1 cellular context compared by ENCODE assay signal in the genomic region with DNA sequence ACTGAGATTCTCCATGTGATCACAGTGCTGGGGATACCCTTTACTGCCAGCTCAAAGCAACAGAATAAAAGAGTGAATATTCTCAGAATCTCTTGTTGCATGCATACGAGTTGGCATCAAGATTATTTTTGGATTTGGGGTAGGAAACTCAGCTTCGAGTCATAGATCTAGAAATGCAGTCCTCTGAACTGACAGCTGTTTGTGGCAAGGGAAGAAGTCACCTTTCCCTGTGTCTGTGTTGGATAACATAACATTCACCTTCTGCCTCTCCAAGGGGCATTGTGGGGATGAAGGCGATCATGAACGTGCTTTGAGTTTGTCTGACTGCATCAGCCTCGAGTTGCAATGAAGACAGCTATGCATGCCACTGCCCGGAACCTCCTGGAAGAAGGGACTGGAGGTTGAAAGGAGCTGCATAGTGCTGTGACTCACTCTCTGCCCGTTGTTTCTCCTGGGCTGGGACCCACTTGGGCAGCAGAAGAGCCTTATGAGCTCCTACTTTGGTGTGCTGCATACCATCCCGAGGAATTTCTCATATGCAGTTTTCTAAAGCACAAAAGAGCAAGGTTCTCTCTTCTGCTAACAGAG.
TF ChIP-seq lines count a peak whose summit lies in the region.

No MANE protein-coding gene starts in this region.

TF ChIP-seq in GM12878, 131 proteins besides CTCF, POLR2A, EP300 and RAD21 (continued from another document):
- TF ChIP-seq POLR2AphosphoS5 (IDR thresholded peaks at IDR 0.05; ENCODE audit: low read length) (no peak; the same call in 1 of the 2 replicates), POLR2AphosphoS2 (IDR thresholded peaks at IDR 0.05; ENCODE audit: low read depth, low read length) (no peak), FOS (IDR thresholded peaks at IDR 0.05; ENCODE audit: borderline replicate concordance, extremely low read depth, insufficient read length) (no peak), CBFB (IDR thresholded peaks at IDR 0.05; ENCODE audit: low read depth) (no peak), ZNF24 (IDR thresholded peaks at IDR 0.05) (no peak), SREBF1 (IDR thresholded peaks at IDR 0.05; ENCODE audit: low read length) (no peak), NR2F1 (conservative IDR thresholded peaks at IDR 0.05) (no peak), HDGF (IDR thresholded peaks at IDR 0.05) (no peak), PAX8 (IDR thresholded peaks at IDR 0.05) (no peak), PKNOX1 (IDR thresholded peaks at IDR 0.05) (no peak), CBX5 (IDR thresholded peaks at IDR 0.05; ENCODE audit: low read depth) (no peak), EED (IDR thresholded peaks at IDR 0.05; ENCODE audit: low read depth) (0 out of 2 replicates have a peak, but pooled peaks have one; percentile 23), TARDBP (IDR thresholded peaks at IDR 0.05; ENCODE audit: borderline replicate concordance) (no peak), HDAC2 (IDR thresholded peaks at IDR 0.05) (no peak), NFIC (IDR thresholded peaks at IDR 0.05; ENCODE audit: low read depth, low read length) (peak; percentile 56; the same call in 1 of the 2 replicates), CREM (IDR thresholded peaks at IDR 0.05; ENCODE audit: low read depth) (no peak), STAT1 (conservative IDR thresholded peaks at IDR 0.05) (no peak)
